1 cellular context compared by ENCODE assay signal in the genomic region with DNA sequence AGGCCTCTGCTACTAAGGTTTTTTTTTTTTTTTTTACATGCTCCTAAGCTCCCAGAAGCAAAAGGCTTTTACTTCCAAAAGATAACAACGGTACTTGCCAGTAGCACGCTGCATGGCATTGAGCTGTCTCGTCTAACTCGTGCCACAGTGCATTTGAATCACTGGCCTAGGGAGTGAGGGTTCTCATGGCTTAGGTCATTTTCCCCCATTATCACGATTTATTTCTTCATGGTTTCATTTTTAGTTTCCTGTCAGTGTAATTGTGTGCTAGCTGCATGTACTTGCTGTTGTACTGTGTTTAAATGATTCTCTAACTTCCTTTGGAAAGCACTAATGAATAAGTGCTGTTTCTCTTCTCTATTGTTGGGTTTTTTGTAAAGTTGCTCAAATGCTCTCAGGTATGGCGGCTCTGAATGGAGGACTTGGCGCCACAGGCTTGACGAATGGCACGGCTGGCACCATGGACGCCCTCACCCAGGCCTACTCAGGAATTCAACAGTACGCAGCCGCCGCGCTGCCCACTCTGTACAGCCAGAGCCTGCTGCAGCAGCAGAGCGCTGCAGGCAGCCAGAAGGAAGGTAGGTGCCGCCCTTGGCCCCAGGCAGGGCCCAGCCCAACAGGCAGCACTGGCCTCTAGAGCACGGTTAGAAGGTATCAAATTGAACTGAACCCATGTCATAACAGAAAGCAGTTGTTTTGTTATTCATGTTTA.
TF ChIP-seq lines count a peak whose summit lies in the region.

No MANE protein-coding gene starts in this region.

TF ChIP-seq in H1, 55 proteins besides CTCF, POLR2A, EP300 and RAD21 (continued from another document):
- TF ChIP-seq EZH2 (IDR thresholded peaks at IDR 0.05; ENCODE audit: low read depth, low read length, severe bottlenecking), result no peak
- TF ChIP-seq TEAD4 (IDR thresholded peaks at IDR 0.05; ENCODE audit: low read depth, low read length), result no peak
- TF ChIP-seq, protein P1, sequence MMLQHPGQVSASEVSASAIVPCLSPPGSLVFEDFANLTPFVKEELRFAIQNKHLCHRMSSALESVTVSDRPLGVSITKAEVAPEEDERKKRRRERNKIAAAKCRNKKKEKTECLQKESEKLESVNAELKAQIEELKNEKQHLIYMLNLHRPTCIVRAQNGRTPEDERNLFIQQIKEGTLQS (IDR thresholded peaks at IDR 0.05; ENCODE audit: insufficient read depth, low read depth, low read length), result no peak
- TF ChIP-seq, protein P2, sequence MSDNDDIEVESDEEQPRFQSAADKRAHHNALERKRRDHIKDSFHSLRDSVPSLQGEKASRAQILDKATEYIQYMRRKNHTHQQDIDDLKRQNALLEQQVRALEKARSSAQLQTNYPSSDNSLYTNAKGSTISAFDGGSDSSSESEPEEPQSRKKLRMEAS (IDR thresholded peaks at IDR 0.05), result no peak
- TF ChIP-seq YY1 (IDR thresholded peaks at IDR 0.05; ENCODE audit: low read depth, low read length), result no peak
- no peak for TF ChIP-seq MAFK (IDR thresholded peaks at IDR 0.05; ENCODE audit: low read depth, low read length)
